ENCODE assay signal across 25 cellular contexts in the genomic region with DNA sequence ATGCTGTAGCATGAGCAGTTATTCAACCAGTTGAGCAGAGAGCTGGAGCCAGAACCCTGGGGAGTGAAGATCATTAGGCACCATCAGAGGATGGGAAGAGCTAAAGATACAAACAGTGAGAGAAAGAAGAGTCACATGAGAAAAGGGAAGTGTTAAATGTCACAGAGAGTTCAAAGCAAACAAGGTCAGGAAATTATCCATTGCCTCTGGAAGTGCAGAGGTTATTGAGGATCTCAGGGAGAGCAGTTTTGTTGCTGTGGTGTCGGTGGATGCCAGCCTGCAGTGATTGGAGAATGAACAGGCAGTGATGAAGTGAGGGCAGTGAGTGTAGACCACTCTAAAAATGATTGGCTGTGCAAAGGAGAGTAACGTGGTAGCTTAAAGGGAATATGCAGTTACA. TPM values are rescaled to one million over a fixed set of nuclear protein-coding genes. Genes with fewer than 3 reads are reported as not detected.
"Had no signal": no experiment of that assay in that cellular context is flagged by ENCODE, and none has a peak within 500 bp of the region (broad histone marks: within the 10 kb centered on the region; RNA-seq: fewer than 3 reads in every experiment).

No MANE protein-coding gene starts in this region.

- H3K4me1 ChIP-seq: right lobe of liver had no signal

- H3K36me3 ChIP-seq: right lobe of liver had no signal

- H3K9me3 Mint-ChIP-seq: activated B cell treated with CpG ODN at 0.5 μM for 24 hours; activated naive CD8-positive, alpha-beta T cell treated with anti-CD3 and anti-CD28 coated beads for 36 hours; memory B cell; neural crest cell; stimulated activated effector memory CD8-positive, alpha-beta T cell treated with anti-CD3 and anti-CD28 coated beads, Interleukin-12 subunit alpha, Interleukin-12 subunit beta, amount 100 ng/mL, for 72 hours; stimulated activated naive CD8-positive, alpha-beta T cell treated with anti-CD3 and anti-CD28 coated beads, Interleukin-15, amount 100 ng/mL, for 72 hours; T-helper 1 cell treated with Interleukin-12 subunit alpha and Interleukin-12 subunit beta and Interleukin-4 antibody, amounts not matched to agents 30 μg/mL and 1 μg/mL, for 36 hours had no signal

- H3K4me3 Mint-ChIP-seq: activated B cell treated with CpG ODN at 0.5 μM for 24 hours; activated CD4-positive, alpha-beta T cell treated with anti-CD3 and anti-CD28 coated beads for 36 hours; activated naive CD8-positive, alpha-beta T cell treated with anti-CD3 and anti-CD28 coated beads for 36 hours; memory B cell; neural crest cell; stimulated activated effector memory CD8-positive, alpha-beta T cell treated with anti-CD3 and anti-CD28 coated beads, Interleukin-12 subunit alpha, Interleukin-12 subunit beta, amount 100 ng/mL, for 72 hours; stimulated activated naive CD8-positive, alpha-beta T cell treated with anti-CD3 and anti-CD28 coated beads, Interleukin-15, amount 100 ng/mL, for 72 hours; T-helper 1 cell treated with Interleukin-12 subunit alpha and Interleukin-12 subunit beta and Interleukin-4 antibody, amounts not matched to agents 30 μg/mL and 1 μg/mL, for 36 hours had no signal

- H3K4me3 ChIP-seq: right lobe of liver, tibial nerve had no signal

- H3K27ac ChIP-seq: right lobe of liver, tibial nerve had no signal

- H3K27me3 Mint-ChIP-seq: activated B cell treated with CpG ODN at 0.5 μM for 24 hours; activated CD4-positive, alpha-beta T cell treated with anti-CD3 and anti-CD28 coated beads for 36 hours; activated naive CD8-positive, alpha-beta T cell treated with anti-CD3 and anti-CD28 coated beads for 36 hours; stimulated activated naive CD8-positive, alpha-beta T cell treated with anti-CD3 and anti-CD28 coated beads, Interleukin-15, amount 100 ng/mL, for 72 hours had no signal

- DNase-seq: activated B cell treated with CpG ODN at 0.5 μM for 24 hours; activated CD4-positive, alpha-beta T cell treated with anti-CD3 and anti-CD28 coated beads for 36 hours; activated CD4-positive, alpha-beta T cell treated with anti-CD3 and anti-CD28 coated beads, Interleukin-2, amount 50 U/mL, for 48 hours; activated CD8-positive, alpha-beta memory T cell treated with anti-CD3 and anti-CD28 coated beads, Interleukin-2, amount 50 U/mL, for 48 hours; activated naive CD4-positive, alpha-beta T cell treated with Interleukin-2 at 50 U/mL for 16 hours; activated naive CD8-positive, alpha-beta T cell treated with anti-CD3 and anti-CD28 coated beads for 36 hours; activated T-cell treated with anti-CD3 and anti-CD28 coated beads, Interleukin-2, amount 50 U/mL, for 48 hours; cortex of kidney; foreskin fibroblast; head of caudate nucleus; left cardiac atrium; occipital lobe; right lobe of liver; small intestine; stimulated activated CD4-positive, alpha-beta T cell treated with anti-CD3 and anti-CD28 coated beads, Interleukin-2, amount 100 ng/mL, for 24 hours; stimulated activated naive CD8-positive, alpha-beta T cell treated with anti-CD3 and anti-CD28 coated beads, Interleukin-15, amount 100 ng/mL, for 72 hours; T1000 had no signal

- ATAC-seq: activated CD4-positive, alpha-beta T cell treated with anti-CD3 and anti-CD28 coated beads for 36 hours; left cardiac atrium; right lobe of liver; stimulated activated effector memory CD8-positive, alpha-beta T cell treated with anti-CD3 and anti-CD28 coated beads, Interleukin-12 subunit alpha, Interleukin-12 subunit beta, amount 100 ng/mL, for 72 hours; stimulated activated naive CD8-positive, alpha-beta T cell treated with anti-CD3 and anti-CD28 coated beads, Interleukin-15, amount 100 ng/mL, for 72 hours had no signal

- H3K36me3 Mint-ChIP-seq: activated naive CD8-positive, alpha-beta T cell treated with anti-CD3 and anti-CD28 coated beads for 36 hours; memory B cell; stimulated activated effector memory CD8-positive, alpha-beta T cell treated with anti-CD3 and anti-CD28 coated beads, Interleukin-12 subunit alpha, Interleukin-12 subunit beta, amount 100 ng/mL, for 72 hours had no signal

- H3K4me1 Mint-ChIP-seq: activated B cell treated with CpG ODN at 0.5 μM for 24 hours; activated CD4-positive, alpha-beta T cell treated with anti-CD3 and anti-CD28 coated beads for 36 hours; activated naive CD8-positive, alpha-beta T cell treated with anti-CD3 and anti-CD28 coated beads for 36 hours; memory B cell; stimulated activated effector memory CD8-positive, alpha-beta T cell treated with anti-CD3 and anti-CD28 coated beads, Interleukin-12 subunit alpha, Interleukin-12 subunit beta, amount 100 ng/mL, for 72 hours; stimulated activated naive CD8-positive, alpha-beta T cell treated with anti-CD3 and anti-CD28 coated beads, Interleukin-15, amount 100 ng/mL, for 72 hours had no signal

- H3K9me3 ChIP-seq: right lobe of liver, tibial nerve had no signal

- H3K27me3 ChIP-seq: right lobe of liver, tibial nerve had no signal

RNA-seq across cellular contexts. Expression of a gene that starts 17.7 kb away (rescaled TPM):
- total RNA-seq: activated B cell treated with CpG ODN at 0.5 μM for 24 hours; activated CD4-positive, alpha-beta T cell treated with anti-CD3 and anti-CD28 coated beads for 36 hours; activated CD8-positive, alpha-beta memory T cell treated with anti-CD3 and anti-CD28 coated beads for 36 hours; activated naive CD8-positive, alpha-beta T cell treated with anti-CD3 and anti-CD28 coated beads for 36 hours; bronchial epithelial cell; epithelial cell of proximal tubule had no signal
